ENCODE assay signal across 18 cellular contexts in genomic region chr12:53068811-53069585, GRCh38. TPM values are rescaled to one million over a fixed set of nuclear protein-coding genes. Genes with fewer than 3 reads are reported as not detected.
DNase-seq lines count a peak whose midpoint lies in the region; ATAC-seq and TF ChIP-seq lines count a peak whose summit lies in the region.
"Had no signal": no experiment of that assay in that cellular context is flagged by ENCODE, and none has a peak within 500 bp of the region (broad histone marks: within the 10 kb centered on the region; RNA-seq: fewer than 3 reads in every experiment).

No MANE protein-coding gene starts in this region.

- peaks cover 10% of the 10 kb centered on the region for H3K4me1 Mint-ChIP-seq in activated CD4-positive, alpha-beta T cell treated with anti-CD3 and anti-CD28 coated beads, Interleukin-2, amount 10 ng/mL, durations not matched to agents 7 days and 5 days

- H3K9ac ChIP-seq in adipocyte (ENCODE audit: low read length) (peak overlapping the region; percentile 89), muscle layer of colon (ENCODE audit: low read length) (no peak overlapping the region)

- no peak for ATAC-seq in thoracic aorta (ENCODE audit: insufficient number of reproducible peaks, low FRiP score, low read depth)
- ATAC-seq: activated CD4-positive, alpha-beta T cell treated with anti-CD3 and anti-CD28 coated beads for 36 hours; PC-3 had no signal

- H3K27me3 ChIP-seq in adipocyte (replicated peaks; ENCODE audit: control insufficient read depth, insufficient read depth, low read length) (no peaks in the 10 kb centered on the region), muscle layer of colon (ENCODE audit: control insufficient read depth in 1 of 2, insufficient read depth in 2 of 2, low read length in 2 of 2) (no peaks in the 10 kb centered on the region), thoracic aorta (replicated peaks; ENCODE audit: insufficient read depth) (no peaks in the 10 kb centered on the region), BE2C (no peaks in the 10 kb centered on the region)

- H3K9me3 ChIP-seq in adipocyte (ENCODE audit: control insufficient read depth, low read length) (no peaks in the 10 kb centered on the region), muscle layer of colon (ENCODE audit: low read length) (no peaks in the 10 kb centered on the region), thoracic aorta (no peaks in the 10 kb centered on the region), BE2C (no peaks in the 10 kb centered on the region)

- DNase-seq in adipocyte (ENCODE audit: low read depth) (peak; percentile 27), epidermal melanocyte (ENCODE audit: insufficient read length, low spot score) (peak; percentile 10), thoracic aorta (ENCODE audit: low spot score) (no peak), BE2C (no peak), HUDEP-2 (lab: John Stamatoyannopoulos, UW; ENCODE audit: unreplicated experiment in 76 of 76) (no peak)
- no peak for DNase-seq in activated CD4-positive, alpha-beta T cell treated with anti-CD3 and anti-CD28 coated beads, Interleukin-2, amount 10 ng/mL, durations not matched to agents 7 days and 5 days
- DNase-seq: activated CD4-positive, alpha-beta T cell treated with anti-CD3 and anti-CD28 coated beads for 36 hours; HCEC 1CT; NCI-H1092; NCI-H345; PC-3; stimulated activated CD4-positive, alpha-beta T cell treated with anti-CD3 and anti-CD28 coated beads, Interleukin-4, amount 100 ng/mL, for 1 hour; stimulated activated naive CD4-positive, alpha-beta T cell had no signal

- H3K27ac ChIP-seq in muscle layer of colon (ENCODE audit: low read depth, low read length) (peak overlapping the region; percentile 43), thoracic aorta (peak overlapping the region; percentile 78 to 83)

- H3K4me1 ChIP-seq in adipocyte (ENCODE audit: control insufficient read depth, insufficient read depth, low read length), result peaks cover 83% of the 10 kb centered on the region
- H3K4me1 ChIP-seq in muscle layer of colon (ENCODE audit: insufficient read depth, low read length), result peaks cover 40% of the 10 kb centered on the region
- peaks cover 39 to 88% of the 10 kb centered on the region in 2 donors for H3K4me1 ChIP-seq in thoracic aorta (ENCODE audit: control insufficient read depth in 1 of 2, low read depth in 2 of 2)
- peaks cover 12% of the 10 kb centered on the region for H3K4me1 ChIP-seq in BE2C

- H3K36me3 ChIP-seq in adipocyte (ENCODE audit: control insufficient read depth, insufficient read depth, low read length, severe bottlenecking) (peaks cover 5% of the 10 kb centered on the region), muscle layer of colon (ENCODE audit: insufficient read depth, low read length) (peaks cover 55% of the 10 kb centered on the region), thoracic aorta (peaks cover 14% of the 10 kb centered on the region), BE2C (no peaks in the 10 kb centered on the region)

- H3K36me3 Mint-ChIP-seq in activated CD4-positive, alpha-beta T cell treated with anti-CD3 and anti-CD28 coated beads, Interleukin-2, amount 10 ng/mL, durations not matched to agents 7 days and 5 days (ENCODE audit: low read depth), result peaks cover 28% of the 10 kb centered on the region

- no peak for TF ChIP-seq CTCF in thoracic aorta (IDR thresholded peaks at IDR 0.05)
- no peak for TF ChIP-seq CTCF in BE2C (IDR thresholded peaks at IDR 0.05; ENCODE audit: low read depth, low read length)

- POLR2A ChIA-PET in activated CD4-positive, alpha-beta T cell treated with anti-CD3 and anti-CD28 coated beads, Interleukin-2, amount 10 ng/mL, durations not matched to agents 7 days and 5 days (lab: Charles Lee), result no interaction called here

- CTCF ChIA-PET in activated CD4-positive, alpha-beta T cell treated with anti-CD3 and anti-CD28 coated beads, Interleukin-2, amount 10 ng/mL, durations not matched to agents 7 days and 5 days (lab: Charles Lee), result interaction anchor here (0.6 to 5.1 kb wide), 6 partner anchors 9 to 33 kb away, joined by 3 to 39 read pairs (median 4); partner anchors contain the start of gene SPRYD3

- no peak overlapping the region for H3K4me3 Mint-ChIP-seq in activated CD4-positive, alpha-beta T cell treated with anti-CD3 and anti-CD28 coated beads, Interleukin-2, amount 10 ng/mL, durations not matched to agents 7 days and 5 days
- H3K4me3 Mint-ChIP-seq: activated CD4-positive, alpha-beta T cell treated with anti-CD3 and anti-CD28 coated beads for 36 hours; activated T-helper 1 cell treated with anti-CD3 and anti-CD28 coated beads, Interleukin-12 subunit alpha, Interleukin-12 subunit beta, Interleukin-2, Interleukin-4 antibody, amounts not matched to agents 30 ng/mL and 10 ng/mL and 1 ng/mL, durations not matched to agents 14 hours and 24 hours and 36 hours; T-helper 1 cell treated with Interleukin-12 subunit alpha and Interleukin-12 subunit beta and Interleukin-4 antibody, amounts not matched to agents 30 μg/mL and 1 μg/mL, for 36 hours had no signal

- H3K4me3 ChIP-seq in adipocyte (ENCODE audit: low read length), result peak overlapping the region; percentile 30
- H3K4me3 ChIP-seq in muscle layer of colon (ENCODE audit: low read depth in 1 of 2, low read length in 2 of 2), result no peak overlapping the region
- no peak overlapping the region for H3K4me3 ChIP-seq in thoracic aorta
- H3K4me3 ChIP-seq in BE2C (ENCODE audit: low read depth, low read length), result no peak overlapping the region

- no peaks in the 10 kb centered on the region for H3K27me3 Mint-ChIP-seq in activated CD4-positive, alpha-beta T cell treated with anti-CD3 and anti-CD28 coated beads, Interleukin-2, amount 10 ng/mL, durations not matched to agents 7 days and 5 days
- H3K27me3 Mint-ChIP-seq: activated CD4-positive, alpha-beta T cell treated with anti-CD3 and anti-CD28 coated beads for 36 hours had no signal

- no peaks in the 10 kb centered on the region for H3K9me3 Mint-ChIP-seq in activated CD4-positive, alpha-beta T cell treated with anti-CD3 and anti-CD28 coated beads, Interleukin-2, amount 10 ng/mL, durations not matched to agents 7 days and 5 days
- H3K9me3 Mint-ChIP-seq: activated T-helper 1 cell treated with anti-CD3 and anti-CD28 coated beads, Interleukin-12 subunit alpha, Interleukin-12 subunit beta, Interleukin-2, Interleukin-4 antibody, amounts not matched to agents 30 ng/mL and 10 ng/mL and 1 ng/mL, durations not matched to agents 14 hours and 24 hours and 36 hours; T-helper 1 cell treated with Interleukin-12 subunit alpha and Interleukin-12 subunit beta and Interleukin-4 antibody, amounts not matched to agents 30 μg/mL and 1 μg/mL, for 36 hours had no signal

- H3K27ac Mint-ChIP-seq in activated CD4-positive, alpha-beta T cell treated with anti-CD3 and anti-CD28 coated beads, Interleukin-2, amount 10 ng/mL, durations not matched to agents 7 days and 5 days, result no peak overlapping the region
- H3K27ac Mint-ChIP-seq: activated CD4-positive, alpha-beta T cell treated with anti-CD3 and anti-CD28 coated beads for 36 hours; activated T-helper 1 cell treated with anti-CD3 and anti-CD28 coated beads, Interleukin-12 subunit alpha, Interleukin-12 subunit beta, Interleukin-2, Interleukin-4 antibody, amounts not matched to agents 30 ng/mL and 10 ng/mL and 1 ng/mL, durations not matched to agents 14 hours and 24 hours and 36 hours; T-helper 1 cell treated with Interleukin-12 subunit alpha and Interleukin-12 subunit beta and Interleukin-4 antibody, amounts not matched to agents 30 μg/mL and 1 μg/mL, for 36 hours had no signal

RNA-seq across cellular contexts. Expression of gene SPRYD3, which starts 10.2 kb away (rescaled TPM):
- total RNA-seq in thoracic aorta, result 10 to 100 TPM; 68.0 to 94.8 TPM
- polyA plus RNA-seq in BE2C (2012; ENCODE audit: insufficient read depth, insufficient read length, low read depth), result 30.5 TPM
- 10 to 100 TPM; 19.0 to 20.2 TPM for total RNA-seq in activated CD4-positive, alpha-beta T cell treated with anti-CD3 and anti-CD28 coated beads, Interleukin-2, amount 10 ng/mL, durations not matched to agents 7 days and 5 days

RNA-seq across cellular contexts. Expression of gene TNS2, which starts 19.1 kb away (rescaled TPM):
- total RNA-seq in thoracic aorta, result 100 to 1,000 TPM; 292 to 307 TPM
- 28.1 TPM for polyA plus RNA-seq in BE2C (2012; ENCODE audit: insufficient read depth, insufficient read length, low read depth)
- total RNA-seq in activated CD4-positive, alpha-beta T cell treated with anti-CD3 and anti-CD28 coated beads, Interleukin-2, amount 10 ng/mL, durations not matched to agents 7 days and 5 days, result 1 to 10 TPM in 1 of 2 experiments, under 1 TPM in 1; 0.92 to 1.8 TPM

RNA-seq across cellular contexts. Expression of gene IGFBP6, which starts 28.5 kb away (rescaled TPM):
- 1,000 to 10,000 TPM; 1,999 to 2,150 TPM for total RNA-seq in thoracic aorta
- polyA plus RNA-seq in BE2C (2012; ENCODE audit: insufficient read depth, insufficient read length, low read depth), result not detected
- under 1 TPM in 1 of 2 experiments, not detected in 1; 0.37 TPM for total RNA-seq in activated CD4-positive, alpha-beta T cell treated with anti-CD3 and anti-CD28 coated beads, Interleukin-2, amount 10 ng/mL, durations not matched to agents 7 days and 5 days
- total RNA-seq: activated T-helper 1 cell treated with anti-CD3 and anti-CD28 coated beads, Interleukin-12 subunit alpha, Interleukin-12 subunit beta, Interleukin-2, Interleukin-4 antibody, amounts not matched to agents 30 ng/mL and 10 ng/mL and 1 ng/mL, durations not matched to agents 14 hours and 24 hours and 36 hours had no signal

RNA-seq across cellular contexts. Expression of gene SOAT2, which starts 34.3 kb away (rescaled TPM):
- total RNA-seq in thoracic aorta, result under 1 TPM; 0.81 to 0.99 TPM
- polyA plus RNA-seq in BE2C (2012; ENCODE audit: insufficient read depth, insufficient read length, low read depth), result not detected
- 1 to 10 TPM; 1.0 to 1.7 TPM for total RNA-seq in activated CD4-positive, alpha-beta T cell treated with anti-CD3 and anti-CD28 coated beads, Interleukin-2, amount 10 ng/mL, durations not matched to agents 7 days and 5 days
- total RNA-seq: activated T-helper 1 cell treated with anti-CD3 and anti-CD28 coated beads, Interleukin-12 subunit alpha, Interleukin-12 subunit beta, Interleukin-2, Interleukin-4 antibody, amounts not matched to agents 30 ng/mL and 10 ng/mL and 1 ng/mL, durations not matched to agents 14 hours and 24 hours and 36 hours; epithelial cell of proximal tubule; HT1080 had no signal

Comparison
In these comparisons a context has a peak if more than half of its experiments do, and no peak if none do; other contexts are left out.
1. DNase-seq: peak in adipocyte (single experiment) and epidermal melanocyte (single experiment); none in thoracic aorta (single experiment), BE2C (single experiment), HUDEP-2 (0 of 76) and activated CD4-positive, alpha-beta T cell treated with anti-CD3 and anti-CD28 coated beads, Interleukin-2, amount 10 ng/mL, durations not matched to agents 7 days and 5 days (single experiment).
2. RNA of gene TNS2, which starts 19.1 kb away (total RNA-seq): 292 to 307 TPM in thoracic aorta; 0.92 to 1.8 TPM in activated CD4-positive, alpha-beta T cell treated with anti-CD3 and anti-CD28 coated beads, Interleukin-2, amount 10 ng/mL, durations not matched to agents 7 days and 5 days; every median in the first group is over 100 times any median in the second.
3. RNA of gene IGFBP6, which starts 28.5 kb away (total RNA-seq): 1,999 to 2,150 TPM in thoracic aorta; 0.37 TPM in activated CD4-positive, alpha-beta T cell treated with anti-CD3 and anti-CD28 coated beads, Interleukin-2, amount 10 ng/mL, durations not matched to agents 7 days and 5 days; every median in the first group is over 1,000 times any median in the second.